10 cellular contexts compared by ENCODE assay signal in genomic region chr3:137768021-137768360, GRCh38. TPM values are rescaled to one million over a fixed set of nuclear protein-coding genes. Genes with fewer than 3 reads are reported as not detected.
A peak's percentile ranks its signal among the peaks of the same experiment; 100 is the strongest.
DNase-seq lines count a peak whose midpoint lies in the region; FAIRE-seq and TF ChIP-seq lines count a peak whose summit lies in the region.
"Had no signal": no experiment of that assay in that cellular context is flagged by ENCODE, and none has a peak within 500 bp of the region (broad histone marks: within the 10 kb centered on the region; RNA-seq: fewer than 3 reads in every experiment).

No MANE protein-coding gene starts in this region.

- H3K27me3 ChIP-seq in H7 (ENCODE audit: control insufficient read depth, insufficient read depth, low read length): peaks cover 97% of the 10 kb centered on the region
- H3K27me3 ChIP-seq in bronchial epithelial cell (ENCODE audit: control insufficient read depth, insufficient read depth, low read length): peaks cover 88% of the 10 kb centered on the region
- peaks cover 10 to 51% (median 26%) of the 10 kb centered on the region in 4 donors for H3K27me3 ChIP-seq in liver (ENCODE audit: control insufficient read depth in 4 of 4, insufficient read depth in 4 of 4, low read length in 3 of 4)
- H3K27me3 ChIP-seq in spleen (replicated peaks in 1 of 7): peaks cover 15 to 100% (median 99%) of the 10 kb centered on the region in 7 donors

- FAIRE-seq in bronchial epithelial cell (lab: Jason Lieb, UNC): no peak
- FAIRE-seq: G401.6 had no signal

- no peak overlapping the region for H3K9ac ChIP-seq in liver (ENCODE audit: low read depth in 1 of 2, low read length in 2 of 2)

- intact Hi-C loops in spleen (cut with DNase I; ENCODE audit: low total_unique reads): no loop called here

- no peak overlapping the region for H3K27ac ChIP-seq in liver (ENCODE audit: low read depth in 1 of 2, low read length in 2 of 2)
- no peak overlapping the region for H3K27ac ChIP-seq in spleen

- H3K36me3 ChIP-seq in H7 (replicated peaks; ENCODE audit: control insufficient read depth, insufficient read depth, low read length) (no peaks in the 10 kb centered on the region), bronchial epithelial cell (ENCODE audit: control insufficient read depth, insufficient read depth, low read length) (no peaks in the 10 kb centered on the region), liver (ENCODE audit: control insufficient read depth in 4 of 4, insufficient read depth in 3 of 4, low read depth in 1 of 4, low read length in 3 of 4) (no peaks in the 10 kb centered on the region), spleen (no peaks in the 10 kb centered on the region)

- WGBS in liver: 4% methylated on average over 17 of the region's 17 CpGs
- 2 to 10% (median 5%) methylated on average over 16 to 17 of the region's 17 CpGs for WGBS in spleen, 5 donors

- no peak for TF ChIP-seq RAD21 in liver (IDR thresholded peaks at IDR 0.05)

- H3K4me3 ChIP-seq in H7 (ENCODE audit: insufficient read depth, low read depth, low read length) (peak overlapping the region; percentile 17), bronchial epithelial cell (ENCODE audit: low read depth, low read length) (peak overlapping the region; percentile 12), liver (ENCODE audit: low read depth in 1 of 3, low read length in 3 of 3) (peak overlapping the region; percentile 42 to 69 (median 55)), spleen (peak overlapping the region in 7 of 8 donors; percentile 15 to 58 (median 30))

- no peak for TF ChIP-seq POLR2A in spleen (IDR thresholded peaks at IDR 0.05)

- H3K9me3 ChIP-seq in liver (ENCODE audit: control insufficient read depth in 4 of 4, low read length in 3 of 4) (no peaks in the 10 kb centered on the region), spleen (peaks cover 0 to 5% (median 0%) of the 10 kb centered on the region in 8 donors)

- TF ChIP-seq CTCF in bronchial epithelial cell (IDR thresholded peaks at IDR 0.05; ENCODE audit: insufficient read depth, low read length, severe bottlenecking) (no peak), liver (IDR thresholded peaks at IDR 0.05; ENCODE audit: low read depth, low read length, missing input control) (no peak), spleen (IDR thresholded peaks at IDR 0.05 in 8 of 11, conservative IDR thresholded peaks at IDR 0.05 in 3 of 11) (no peak)

- DNase-seq in H7 (peak; percentile 60), bronchial epithelial cell (ENCODE audit: low read depth) (no peak), spleen (no peak), NCI-H1417 treated with DMSO at 0.1 percent for 48 hours (lab: John Stamatoyannopoulos, UW) (no peak), T-helper 9 cell (no peak), NCI-H2107 treated with DMSO at 0.1 percent for 48 hours (lab: John Stamatoyannopoulos, UW; ENCODE audit: unreplicated experiment) (no peak)

- peaks cover 20 to 53% (median 36%) of the 10 kb centered on the region in 4 donors for H3K4me1 ChIP-seq in liver (ENCODE audit: control insufficient read depth in 4 of 4, insufficient read depth in 4 of 4, low read length in 3 of 4)
- H3K4me1 ChIP-seq in spleen: peaks cover 12 to 69% (median 43%) of the 10 kb centered on the region in 6 donors

TF ChIP-seq in liver, 16 proteins besides CTCF, POLR2A, EP300 and RAD21:
- TF ChIP-seq JUND (IDR thresholded peaks at IDR 0.05) (no peak), HNF4A (conservative IDR thresholded peaks at IDR 0.05) (peak; percentile 60 to 73)

RNA-seq across cellular contexts. Expression of gene SOX14, which starts 3.9 kb away (rescaled TPM):
- 0.52 and 1.2 TPM in 2 replicates for total RNA-seq in H7 (2014; rRNA removed; shearing (Covaris generic))
- total RNA-seq in bronchial epithelial cell: not detected in 2 replicates
- not detected for total RNA-seq in liver
- not detected for polyA plus RNA-seq in liver
- not detected for total RNA-seq in spleen
- polyA plus RNA-seq in spleen: not detected
- total RNA-seq: mononuclear cell had no signal
- polyA plus RNA-seq: IgD-negative memory B cell had no signal
